32 cellular contexts compared by ENCODE assay signal in genomic region chrX:47828984-47829383, GRCh38.
"Had no signal": no experiment of that assay in that cellular context is flagged by ENCODE, and none has a peak within 500 bp of the region (broad histone marks: within the 10 kb centered on the region; RNA-seq: fewer than 3 reads in every experiment).

No MANE protein-coding gene starts in this region.

- H3K4me1 Mint-ChIP-seq: activated CD4-positive, alpha-beta memory T cell treated with anti-CD3 and anti-CD28 coated beads, Interleukin-2, amount 10 ng/mL, durations not matched to agents 7 days and 5 days; activated CD4-positive, alpha-beta T cell treated with anti-CD3 and anti-CD28 coated beads for 36 hours; activated CD4-positive, alpha-beta T cell treated with anti-CD3 and anti-CD28 coated beads, Interleukin-2, amount 10 ng/mL, durations not matched to agents 24 days and 14 days; activated naive CD4-positive, alpha-beta T cell treated with anti-CD3 and anti-CD28 coated beads, Interleukin-2, amount 10 ng/mL, durations not matched to agents 7 days and 5 days; activated naive CD8-positive, alpha-beta T cell treated with anti-CD3 and anti-CD28 coated beads, Interleukin-2, amount 10 ng/mL, durations not matched to agents 7 days and 5 days; central memory CD8-positive, alpha-beta T cell; endodermal cell had no signal

- ATAC-seq: activated CD4-positive, alpha-beta T cell treated with anti-CD3 and anti-CD28 coated beads for 36 hours; activated naive CD4-positive, alpha-beta T cell treated with anti-CD3 and anti-CD28 coated beads, Interleukin-2, amount 50 U/mL, for 72 hours; activated T-cell treated with anti-CD3 and anti-CD28 coated beads, Interleukin-2, amount 50 U/mL, for 72 hours; esophagus mucosa; foreskin keratinocyte; gastrocnemius medialis; heart left ventricle had no signal

- H3K27ac ChIP-seq: brain microvascular endothelial cell, coronary artery, dorsolateral prefrontal cortex, foreskin keratinocyte, gastrocnemius medialis, heart left ventricle had no signal

- H3K4me1 ChIP-seq: foreskin keratinocyte, gastrocnemius medialis, heart left ventricle had no signal

- DNase-seq: activated CD4-positive, alpha-beta memory T cell treated with anti-CD3 and anti-CD28 coated beads, Interleukin-2, amount 10 ng/mL, durations not matched to agents 7 days and 5 days; activated CD4-positive, alpha-beta T cell treated with anti-CD3 and anti-CD28 coated beads for 36 hours; activated CD4-positive, alpha-beta T cell treated with anti-CD3 and anti-CD28 coated beads, Interleukin-2, amount 10 ng/mL, durations not matched to agents 24 days and 14 days; activated CD4-positive, CD25-positive, alpha-beta regulatory T cell; activated CD4-positive, CD25-positive, alpha-beta regulatory T cell treated with anti-CD3 and anti-CD28 coated beads, Interleukin-2, amount 50 U/mL, for 72 hours; activated CD8-positive, alpha-beta memory T cell treated with anti-CD3 and anti-CD28 coated beads, Interleukin-2, amount 50 U/mL, for 48 hours; activated gamma-delta T cell; activated naive CD4-positive, alpha-beta T cell; activated naive CD4-positive, alpha-beta T cell treated with anti-CD3 and anti-CD28 coated beads, Interleukin-2, amount 10 ng/mL, durations not matched to agents 7 days and 5 days; activated naive CD8-positive, alpha-beta T cell treated with anti-CD3 and anti-CD28 coated beads, Interleukin-2, amount 10 ng/mL, durations not matched to agents 7 days and 5 days; activated T-cell treated with anti-CD3 and anti-CD28 coated beads for 4 hours; activated T-cell treated with anti-CD3 and anti-CD28 coated beads, Interleukin-2, amount 50 U/mL, for 24 hours; activated T-cell treated with anti-CD3 and anti-CD28 coated beads, Interleukin-2, amount 50 U/mL, for 72 hours; amniotic stem cell; anterior cingulate cortex; brain microvascular endothelial cell; dorsolateral prefrontal cortex; effector memory CD4-positive, alpha-beta T cell; endodermal cell; foreskin keratinocyte; gastrocnemius medialis; glutamatergic neuron; heart left ventricle; hypothalamus; T1000 had no signal

- H3K27me3 Mint-ChIP-seq: activated CD4-positive, alpha-beta memory T cell treated with anti-CD3 and anti-CD28 coated beads, Interleukin-2, amount 10 ng/mL, durations not matched to agents 7 days and 5 days; activated CD4-positive, alpha-beta T cell treated with anti-CD3 and anti-CD28 coated beads for 36 hours; activated CD4-positive, alpha-beta T cell treated with anti-CD3 and anti-CD28 coated beads, Interleukin-2, amount 10 ng/mL, durations not matched to agents 24 days and 14 days; activated naive CD4-positive, alpha-beta T cell treated with anti-CD3 and anti-CD28 coated beads, Interleukin-2, amount 10 ng/mL, durations not matched to agents 7 days and 5 days; activated naive CD8-positive, alpha-beta T cell treated with anti-CD3 and anti-CD28 coated beads, Interleukin-2, amount 10 ng/mL, durations not matched to agents 7 days and 5 days; central memory CD8-positive, alpha-beta T cell; dendritic cell treated with granulocyte-macrophage colony-stimulating factor and Interleukin-4, amounts not matched to agents 40 ng/mL and 50 ng/mL, for 4 days had no signal

- H3K4me3 ChIP-seq: coronary artery, dorsolateral prefrontal cortex, gastrocnemius medialis, heart left ventricle had no signal

- H3K9me3 ChIP-seq: gastrocnemius medialis, heart left ventricle had no signal

- H3K27ac Mint-ChIP-seq: activated CD4-positive, alpha-beta memory T cell treated with anti-CD3 and anti-CD28 coated beads, Interleukin-2, amount 10 ng/mL, durations not matched to agents 7 days and 5 days; activated CD4-positive, alpha-beta T cell treated with anti-CD3 and anti-CD28 coated beads for 36 hours; activated CD4-positive, alpha-beta T cell treated with anti-CD3 and anti-CD28 coated beads, Interleukin-2, amount 10 ng/mL, durations not matched to agents 24 days and 14 days; activated naive CD4-positive, alpha-beta T cell treated with anti-CD3 and anti-CD28 coated beads, Interleukin-2, amount 10 ng/mL, durations not matched to agents 7 days and 5 days; activated naive CD4-positive, alpha-beta T cell treated with anti-CD3 and anti-CD28 coated beads, Interleukin-2, amount 50 U/mL, for 72 hours; activated naive CD8-positive, alpha-beta T cell treated with anti-CD3 and anti-CD28 coated beads, Interleukin-2, amount 10 ng/mL, durations not matched to agents 7 days and 5 days; activated T-cell treated with anti-CD3 and anti-CD28 coated beads, Interleukin-2, amount 50 U/mL, for 24 hours; activated T-cell treated with anti-CD3 and anti-CD28 coated beads, Interleukin-2, amount 50 U/mL, for 72 hours; dendritic cell treated with granulocyte-macrophage colony-stimulating factor and Interleukin-4, amounts not matched to agents 40 ng/mL and 50 ng/mL, for 4 days; endodermal cell; T-helper 2 cell treated with Interferon-gamma antibody and Interleukin-4, amounts not matched to agents 5 μg/mL and 100 μg/mL, for 36 hours had no signal

- H3K36me3 ChIP-seq: brain microvascular endothelial cell, gastrocnemius medialis, heart left ventricle had no signal

- H3K27me3 ChIP-seq: brain microvascular endothelial cell, foreskin keratinocyte, gastrocnemius medialis, heart left ventricle had no signal

- H3K9me3 Mint-ChIP-seq: activated CD4-positive, alpha-beta T cell treated with anti-CD3 and anti-CD28 coated beads, Interleukin-2, amount 10 ng/mL, durations not matched to agents 24 days and 14 days; activated naive CD4-positive, alpha-beta T cell treated with anti-CD3 and anti-CD28 coated beads, Interleukin-2, amount 10 ng/mL, durations not matched to agents 7 days and 5 days; activated naive CD4-positive, alpha-beta T cell treated with anti-CD3 and anti-CD28 coated beads, Interleukin-2, amount 50 U/mL, for 72 hours; activated naive CD8-positive, alpha-beta T cell treated with anti-CD3 and anti-CD28 coated beads, Interleukin-2, amount 10 ng/mL, durations not matched to agents 7 days and 5 days; activated T-cell treated with anti-CD3 and anti-CD28 coated beads, Interleukin-2, amount 50 U/mL, for 24 hours; activated T-cell treated with anti-CD3 and anti-CD28 coated beads, Interleukin-2, amount 50 U/mL, for 72 hours; central memory CD8-positive, alpha-beta T cell; dendritic cell treated with granulocyte-macrophage colony-stimulating factor and Interleukin-4, amounts not matched to agents 40 ng/mL and 50 ng/mL, for 4 days; T-helper 2 cell treated with Interferon-gamma antibody and Interleukin-4, amounts not matched to agents 5 μg/mL and 100 μg/mL, for 36 hours had no signal

- FAIRE-seq: bronchial epithelial cell had no signal

- H3K4me3 Mint-ChIP-seq: activated CD4-positive, alpha-beta memory T cell treated with anti-CD3 and anti-CD28 coated beads, Interleukin-2, amount 10 ng/mL, durations not matched to agents 7 days and 5 days; activated CD4-positive, alpha-beta T cell treated with anti-CD3 and anti-CD28 coated beads for 36 hours; activated CD4-positive, alpha-beta T cell treated with anti-CD3 and anti-CD28 coated beads, Interleukin-2, amount 10 ng/mL, durations not matched to agents 24 days and 14 days; activated naive CD4-positive, alpha-beta T cell treated with anti-CD3 and anti-CD28 coated beads, Interleukin-2, amount 10 ng/mL, durations not matched to agents 7 days and 5 days; activated naive CD8-positive, alpha-beta T cell treated with anti-CD3 and anti-CD28 coated beads, Interleukin-2, amount 10 ng/mL, durations not matched to agents 7 days and 5 days; activated T-cell treated with anti-CD3 and anti-CD28 coated beads, Interleukin-2, amount 50 U/mL, for 24 hours; activated T-cell treated with anti-CD3 and anti-CD28 coated beads, Interleukin-2, amount 50 U/mL, for 72 hours; central memory CD8-positive, alpha-beta T cell; dendritic cell treated with granulocyte-macrophage colony-stimulating factor and Interleukin-4, amounts not matched to agents 40 ng/mL and 50 ng/mL, for 4 days; endodermal cell; T-helper 2 cell treated with Interferon-gamma antibody and Interleukin-4, amounts not matched to agents 5 μg/mL and 100 μg/mL, for 36 hours had no signal
